Comparison of ENCODE assay signal across 8 cellular contexts in the genomic region with DNA sequence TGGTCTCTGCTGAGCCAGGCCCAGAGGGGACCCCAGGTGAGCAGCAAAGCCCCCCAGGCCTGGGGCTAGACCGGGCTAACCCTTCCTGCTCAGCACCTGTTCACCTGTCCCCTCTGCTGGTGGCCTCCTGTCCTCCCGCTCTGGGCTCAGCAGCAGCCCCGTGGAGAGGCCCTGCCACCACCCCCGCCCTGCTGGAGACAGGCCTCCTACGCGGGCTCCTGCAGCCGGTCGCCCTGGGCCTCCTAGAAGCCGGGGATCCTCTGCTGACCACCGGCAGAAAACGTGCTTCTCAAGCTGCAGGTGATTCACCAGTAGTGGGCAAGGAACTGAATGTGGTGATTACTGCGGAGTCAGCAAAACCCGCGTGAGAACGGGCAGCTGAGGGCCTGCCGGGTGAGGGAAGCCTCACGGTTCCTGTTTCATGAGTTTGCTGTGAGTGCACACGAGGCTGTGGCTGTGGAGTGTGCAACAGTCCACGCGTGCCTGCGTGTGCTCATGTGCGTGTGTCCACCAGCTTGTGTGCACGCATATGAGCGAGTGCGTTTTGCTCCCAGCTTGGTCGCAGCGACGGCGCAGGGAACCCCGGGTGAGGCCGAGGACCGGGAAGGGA. TPM values are rescaled to one million over a fixed set of nuclear protein-coding genes. Genes with fewer than 3 reads are reported as not detected.
DNase-seq lines count a peak whose midpoint lies in the region; ATAC-seq, FAIRE-seq and TF ChIP-seq lines count a peak whose summit lies in the region.

No MANE protein-coding gene starts in this region.

- 4 to 6% methylated on average over 28 to 32 of the region's 32 CpGs for WGBS in lower leg skin, 2 donors
- WGBS in thymus = 22% methylated on average over 32 of the region's 32 CpGs

- H3K9me2 ChIP-seq in PC-3 (replicated peaks; ENCODE audit: low read length) = no peaks in the 10 kb centered on the region

- peaks cover 40% of the 10 kb centered on the region for H3K4me1 ChIP-seq in PC-3 (ENCODE audit: insufficient read depth, low read length)
- peaks cover 23% of the 10 kb centered on the region for H3K4me1 ChIP-seq in thymus (ENCODE audit: control insufficient read depth, insufficient read depth, low read length)

- no peaks in the 10 kb centered on the region for H3K9me3 ChIP-seq in PC-3 (ENCODE audit: low read length)
- no peaks in the 10 kb centered on the region for H3K9me3 ChIP-seq in thymus (ENCODE audit: control insufficient read depth)

- H3K36me3 ChIP-seq in PC-3 (ENCODE audit: low read depth, low read length) (no peaks in the 10 kb centered on the region), thymus (ENCODE audit: control insufficient read depth, insufficient read depth) (no peaks in the 10 kb centered on the region)

- no peak for TF ChIP-seq CTCF in PC-3 (conservative IDR thresholded peaks at IDR 0.05; ENCODE audit: low read depth, low read length)
- no peak for TF ChIP-seq CTCF in lower leg skin (IDR thresholded peaks at IDR 0.05)

- H3K4me3 ChIP-seq in PC-3 (ENCODE audit: low read length) (peak overlapping the region; percentile 76), lower leg skin (ENCODE audit: low read depth, poor library complexity, severe bottlenecking) (peak overlapping the region; percentile 41), thymus (ENCODE audit: low read length) (peak overlapping the region; percentile 47)

- H3K9ac ChIP-seq in PC-3 (ENCODE audit: low read length) = peak overlapping the region; percentile 79

- TF ChIP-seq POLR2A in H54 (IDR thresholded peaks at IDR 0.05; ENCODE audit: low read depth, low read length) (no peak), lower leg skin (IDR thresholded peaks at IDR 0.05) (no peak)

- intact Hi-C loops in PC-3 (cut with micrococcal nuclease) = loop anchor here (5.0 kb wide), 1 partner anchor 35 kb away; no protein-coding TSS in a partner anchor
- intact Hi-C loops in lower leg skin (cut with DNase I; ENCODE audit: low total_unique reads) = no loop called here

- peaks cover 27% of the 10 kb centered on the region for H3K79me2 ChIP-seq in PC-3 (ENCODE audit: low read length)

- DNase-seq in H54 (ENCODE audit: insufficient read length, low spot score) = peak; percentile 70
- peak; percentile 66 for DNase-seq in PC-3
- DNase-seq in cerebellum (ENCODE audit: low spot score) = peak; percentile 21
- no peak for DNase-seq in lower leg skin (ENCODE audit: low spot score in 2 of 2)
- no peak for DNase-seq in NCI-H1694 (lab: John Stamatoyannopoulos, UW)

- POLR2A ChIA-PET in PC-3 (lab: Charles Lee; ENCODE audit: unreplicated experiment) = interaction anchor here (0.7 kb wide), 1 partner anchor 34 kb away, joined by 3 read pairs; no protein-coding TSS in a partner anchor

- no peaks in the 10 kb centered on the region for H3K27me3 ChIP-seq in PC-3 (ENCODE audit: low read length)
- peaks cover 28% of the 10 kb centered on the region for H3K27me3 ChIP-seq in thymus (ENCODE audit: control insufficient read depth, insufficient read depth)

- peaks cover 3% of the 10 kb centered on the region for H3F3A ChIP-seq in PC-3 (ENCODE audit: low read length, unreplicated experiment)

- CTCF ChIA-PET in PC-3 (lab: Charles Lee) = interaction anchor here (0.6 kb wide), 1 partner anchor 91 kb away, joined by 3 read pairs; no protein-coding TSS in a partner anchor

- H4K20me1 ChIP-seq in PC-3 (ENCODE audit: low read length) = no peaks in the 10 kb centered on the region

- H3K27ac ChIP-seq in PC-3 (ENCODE audit: low read length) (peak overlapping the region; percentile 68), thymus (ENCODE audit: low read depth) (peak overlapping the region; percentile 1)

- FAIRE-seq in H54 (lab: Jason Lieb, UNC) = no peak

- TSS peak; percentile 67 for BruUV-seq in PC-3 (replicated peaks; lab: Mats Ljungman, UMichigan)

- ATAC-seq in PC-3 (peak; percentile 26), GM18511 (IDR thresholded peaks at IDR 0.05; ENCODE audit: unreplicated experiment) (no peak), GM21825 (IDR thresholded peaks at IDR 0.05; ENCODE audit: unreplicated experiment) (no peak)

- H3K4me2 ChIP-seq in PC-3 (ENCODE audit: low read length) = peak overlapping the region; percentile 99

- H2AFZ ChIP-seq in PC-3 (ENCODE audit: low read length) = peak overlapping the region; percentile 47; the same call in 1 of the 2 replicates

RNA-seq across cellular contexts. Expression of a gene that starts 0.8 kb away (rescaled TPM):
- 56.0 and 61.7 TPM in 2 replicates for total RNA-seq in PC-3 (2014; rRNA removed)
- 3.4 TPM for total RNA-seq in cerebellum
- 10 to 100 TPM; 12.4 to 16.3 (median 14.5) TPM for total RNA-seq in lower leg skin
- 11.7 TPM for polyA plus RNA-seq in thymus

RNA-seq across cellular contexts. Expression of a gene that starts 15.4 kb away (rescaled TPM):
- 0.15 and 0.98 TPM in 2 replicates for total RNA-seq in PC-3 (2014; rRNA removed)
- total RNA-seq in cerebellum = not detected
- total RNA-seq in lower leg skin = under 1 TPM in 2 of 4 donors, not detected in 2; 0.45 to 0.99 TPM
- polyA plus RNA-seq in thymus = 153 TPM

RNA-seq across cellular contexts. Expression of a gene that starts 26.3 kb away (rescaled TPM):
- 0.46 and 1.2 TPM in 2 replicates for total RNA-seq in PC-3 (2014; rRNA removed)
- not detected for total RNA-seq in cerebellum
- total RNA-seq in lower leg skin = not detected
- polyA plus RNA-seq in thymus = 0.02 TPM

RNA-seq across cellular contexts. Expression of a gene that starts 38.8 kb away (rescaled TPM):
- total RNA-seq in PC-3 (2014; rRNA removed) (not detected in 2 replicates), cerebellum (not detected), lower leg skin (not detected)
- 0.07 TPM for polyA plus RNA-seq in thymus

RNA-seq across cellular contexts. Expression of a gene that starts 59.3 kb away (rescaled TPM):
- 58.6 and 73.5 TPM in 2 replicates for total RNA-seq in PC-3 (2014; rRNA removed)
- total RNA-seq in cerebellum = 45.1 TPM
- total RNA-seq in lower leg skin = 10 to 100 TPM; 46.0 to 88.4 (median 56.4) TPM
- polyA plus RNA-seq in thymus = 113 TPM

Comparison
In these comparisons a context has a peak if more than half of its experiments do, and no peak if none do; other contexts are left out.
1. DNase-seq: peak in H54 (single experiment), PC-3 (single experiment) and cerebellum (single experiment); none in lower leg skin (0 of 2) and NCI-H1694 (single experiment).
2. Peak in every context shown above with its lines, with median percentiles within 50 percentile points of each other: H3K4me3 ChIP-seq.